8 cellular contexts compared by ENCODE assay signal in genomic region chr6:85640806-85641205, GRCh38. TPM values are rescaled to one million over a fixed set of nuclear protein-coding genes. Genes with fewer than 3 reads are reported as not detected.
DNase-seq lines count a peak whose midpoint lies in the region; ATAC-seq, FAIRE-seq and TF ChIP-seq lines count a peak whose summit lies in the region.

No MANE protein-coding gene starts in this region.

- POLR2A ChIA-PET in K562 (lab: Yijun Ruan, JAX), result interaction anchor here (0.8 to 8.1 kb wide), 5 partner anchors 11 to 47 kb away, joined by 3 to 188 read pairs (median 4); partner anchors contain the start of gene SNX14

- no peak overlapping the region for H2BK15ac ChIP-seq in mesendoderm (replicated peaks; ENCODE audit: low read depth)

- H2BK5ac ChIP-seq in mesendoderm (ENCODE audit: low read length), result no peak overlapping the region

- H3K4me3 Mint-ChIP-seq in stimulated activated naive CD8-positive, alpha-beta T cell treated with anti-CD3 and anti-CD28 coated beads, Interleukin-15, Interleukin-2, amounts not matched to agents 100 ng/mL and 50 ng/mL, for 24 hours, result peak overlapping the region; percentile 96

- no peak overlapping the region for H3K23ac ChIP-seq in mesendoderm (ENCODE audit: low read length)

- no peak for TF ChIP-seq CTCF in K562 (IDR thresholded peaks at IDR 0.05 in 2 of 3, conservative IDR thresholded peaks at IDR 0.05 in 1 of 3; ENCODE audit: insufficient read depth in 2 of 3, low read depth in 1 of 3, low read length in 3 of 3)
- TF ChIP-seq CTCF in lower leg skin (IDR thresholded peaks at IDR 0.05), result no peak

- H3K27ac ChIP-seq in K562 (ENCODE audit: extremely low read depth, low read depth, low read length) (no peak overlapping the region; the same call in 2 of the 3 replicates), mesendoderm (ENCODE audit: low read depth, low read length) (no peak overlapping the region)

- BruUV-seq in K562 (replicated peaks; lab: Mats Ljungman, UMichigan), result no TSS peak

- no peak overlapping the region for H2AFZ ChIP-seq in K562 (ENCODE audit: low read depth, low read length)

- H3K9me1 ChIP-seq in K562 (ENCODE audit: control insufficient read depth, insufficient read depth, low read length), result no peaks in the 10 kb centered on the region

- H3K4me1 ChIP-seq in K562 (replicated peaks in 1 of 2; ENCODE audit: control insufficient read depth in 2 of 2, insufficient read depth in 2 of 2, low read length in 2 of 2) (peaks cover 13 to 19% of the 10 kb centered on the region in 2 experiments; a peak in 4 of 5 replicates), mesendoderm (ENCODE audit: control insufficient read depth, low read depth, low read length) (peaks cover 2% of the 10 kb centered on the region)

- TF ChIP-seq EP300 in K562 (IDR thresholded peaks at IDR 0.05; ENCODE audit: low read length), result no peak

- H3K79me1 ChIP-seq in mesendoderm (ENCODE audit: low read length), result no peaks in the 10 kb centered on the region

- in situ Hi-C loops in K562 (cut with MboI), result loop anchor here (5.0 kb wide), 1 partner anchor 36 kb away; no protein-coding TSS in a partner anchor

- peak overlapping the region; percentile 93 for H3K27ac Mint-ChIP-seq in stimulated activated naive CD8-positive, alpha-beta T cell treated with anti-CD3 and anti-CD28 coated beads, Interleukin-15, Interleukin-2, amounts not matched to agents 100 ng/mL and 50 ng/mL, for 24 hours

- H3K4me2 ChIP-seq in K562 (ENCODE audit: insufficient read depth, low read length) (peak overlapping the region; percentile 96), mesendoderm (ENCODE audit: low read length) (peak overlapping the region; percentile 89)

- H3K36me3 ChIP-seq in K562 (ENCODE audit: control insufficient read depth, insufficient read depth, low read length) (peaks cover 59% of the 10 kb centered on the region), mesendoderm (ENCODE audit: control insufficient read depth, insufficient read depth, low read length) (peaks cover 4% of the 10 kb centered on the region)

- H3K27me3 Mint-ChIP-seq in stimulated activated naive CD8-positive, alpha-beta T cell treated with anti-CD3 and anti-CD28 coated beads, Interleukin-15, Interleukin-2, amounts not matched to agents 100 ng/mL and 50 ng/mL, for 24 hours, result no peaks in the 10 kb centered on the region

- no peak for DNase-seq in stimulated activated naive CD8-positive, alpha-beta T cell treated with anti-CD3 and anti-CD28 coated beads, Interleukin-15, Interleukin-2, amounts not matched to agents 100 U/mL and 50 U/mL, for 24 hours
- DNase-seq in K562 (ENCODE audit: extremely low read depth in 1 of 4, low spot score in 3 of 4), result peak in 1 of 4 experiments; percentile 14
- DNase-seq in mesendoderm, result no peak
- no peak for DNase-seq in lower leg skin (ENCODE audit: low spot score in 2 of 2)
- no peak for DNase-seq in globus pallidus (ENCODE audit: low spot score)

- H3K9me3 ChIP-seq in K562 (replicated peaks; ENCODE audit: control insufficient read depth, insufficient read depth, low read depth, low read length), result peaks cover 4% of the 10 kb centered on the region

- no peak overlapping the region for H2AK5ac ChIP-seq in mesendoderm (ENCODE audit: low read length)

- no peak overlapping the region for H4K8ac ChIP-seq in mesendoderm (ENCODE audit: low read depth, low read length)

- no peak overlapping the region for H3K18ac ChIP-seq in mesendoderm (ENCODE audit: low read length)

- peaks cover 76% of the 10 kb centered on the region for H3K79me2 ChIP-seq in K562 (ENCODE audit: control insufficient read depth, insufficient read depth, low read length)
- peaks cover 63% of the 10 kb centered on the region for H3K79me2 ChIP-seq in mesendoderm (ENCODE audit: control insufficient read depth, insufficient read depth, low read length)

- peaks cover 66% of the 10 kb centered on the region for H3K36me3 Mint-ChIP-seq in stimulated activated naive CD8-positive, alpha-beta T cell treated with anti-CD3 and anti-CD28 coated beads, Interleukin-15, Interleukin-2, amounts not matched to agents 100 ng/mL and 50 ng/mL, for 24 hours (ENCODE audit: low read depth)

- TF ChIP-seq POLR2A in K562 (conservative IDR thresholded peaks at IDR 0.05) (no peak), lower leg skin (IDR thresholded peaks at IDR 0.05) (no peak)

- H2BK120ac ChIP-seq in mesendoderm (ENCODE audit: low read depth, low read length), result no peak overlapping the region

- no peak for ATAC-seq in stimulated activated naive CD8-positive, alpha-beta T cell treated with anti-CD3 and anti-CD28 coated beads, Interleukin-15, Interleukin-2, amounts not matched to agents 100 U/mL and 50 U/mL, for 24 hours
- ATAC-seq in K562 (no peak), GM21786 (IDR thresholded peaks at IDR 0.05; ENCODE audit: unreplicated experiment) (no peak), HG03439 (IDR thresholded peaks at IDR 0.05; ENCODE audit: unreplicated experiment) (no peak)

- WGBS in K562 (ENCODE audit: insufficient coverage, low coverage, missing lambda C conversion rate), result 8% methylated on average over 3 of the region's 3 CpGs
- no CpG with 5 or more reads among the region's 3 CpGs for WGBS in mesendoderm (ENCODE audit: extremely low coverage, insufficient coverage, low lambda C conversion rate)
- 24 to 30% methylated on average over 3 of the region's 3 CpGs for WGBS in lower leg skin, 2 donors

- H4K20me1 ChIP-seq in K562 (replicated peaks; ENCODE audit: control insufficient read depth, insufficient read depth, low read length), result peaks cover 27% of the 10 kb centered on the region

- H3K9ac ChIP-seq in K562 (ENCODE audit: insufficient read depth in 1 of 2, low read depth in 2 of 2, low read length in 2 of 2), result peak overlapping the region in 1 of 2 experiments; percentile 98; a peak in 3 of 4 replicates
- H3K9ac ChIP-seq in mesendoderm (ENCODE audit: low read length), result peak overlapping the region; percentile 100

- FAIRE-seq in K562 (lab: Jason Lieb, UNC), result no peak

- H3K9me3 Mint-ChIP-seq in stimulated activated naive CD8-positive, alpha-beta T cell treated with anti-CD3 and anti-CD28 coated beads, Interleukin-15, Interleukin-2, amounts not matched to agents 100 ng/mL and 50 ng/mL, for 24 hours, result no peaks in the 10 kb centered on the region

- CTCF ChIA-PET in K562 (lab: Yijun Ruan, JAX; ENCODE audit: low intra/inter-chr PET ratio), result no interaction called here

- H3K4me3 ChIP-seq in K562, result peak overlapping the region; percentile 87
- peak overlapping the region; percentile 46 for H3K4me3 ChIP-seq in mesendoderm (ENCODE audit: low read length)
- H3K4me3 ChIP-seq in lower leg skin (ENCODE audit: low read depth, poor library complexity, severe bottlenecking), result no peak overlapping the region

- no peak for TF ChIP-seq RAD21 in K562 (CRISPR knock-in tag; conservative IDR thresholded peaks at IDR 0.05 in 1 of 2, IDR thresholded peaks at IDR 0.05 in 1 of 2)

- peaks cover 66% of the 10 kb centered on the region for H3K4me1 Mint-ChIP-seq in stimulated activated naive CD8-positive, alpha-beta T cell treated with anti-CD3 and anti-CD28 coated beads, Interleukin-15, Interleukin-2, amounts not matched to agents 100 ng/mL and 50 ng/mL, for 24 hours (ENCODE audit: low read depth)

- H3K4ac ChIP-seq in mesendoderm (ENCODE audit: low read depth, low read length), result no peak overlapping the region

- intact Hi-C loops in K562 (cut with micrococcal nuclease) (no loop called here), lower leg skin (cut with DNase I; ENCODE audit: low total_unique reads) (no loop called here)

- H3K27me3 ChIP-seq in K562 (ENCODE audit: control insufficient read depth in 2 of 2, insufficient read depth in 2 of 2, low read length in 2 of 2) (no peaks in the 10 kb centered on the region), mesendoderm (ENCODE audit: insufficient read depth, low read length, poor library complexity) (no peaks in the 10 kb centered on the region)

- H3K56ac ChIP-seq in mesendoderm (ENCODE audit: low read length), result peak overlapping the region; percentile 100

- no peak overlapping the region for H4K5ac ChIP-seq in mesendoderm (ENCODE audit: low read length)

RNA-seq across cellular contexts. Expression of gene SYNCRIP, which starts 1.9 kb away (rescaled TPM):
- total RNA-seq in K562 (2011; cell fraction: chromatin; rRNA removed; ENCODE audit: low replicate concordance), result 54.8 and 178 TPM in 2 replicates
- total RNA-seq in K562 (2011; cell fraction: nucleolus; rRNA removed), result 19.3 and 24.5 TPM in 2 replicates
- 46.9 and 86.5 TPM in 2 replicates for total RNA-seq in K562 (2011; cell fraction: nucleoplasm; rRNA removed)
- 78.0 and 82.5 TPM in 2 replicates for total RNA-seq in K562 (2014; rRNA removed)
- total RNA-seq in K562 (2014; rRNA removed; fragmentation: Illumina TruSeq; extraction: Trizol), result 171 and 210 TPM in 2 replicates
- 149 and 155 TPM in 2 replicates for total RNA-seq in K562 (2015; rRNA removed; fragmentation: Illumina TruSeq; extraction: Trizol)
- 120 and 144 TPM in 2 replicates for total RNA-seq in K562 (2021)
- 25.7 and 46.5 TPM in 2 replicates for polyA plus RNA-seq in K562 (2011; rRNA removed)
- polyA plus RNA-seq in K562 (2011; cell fraction: cytosol; rRNA removed), result 5.0 and 11.6 TPM in 2 replicates
- 14.5 and 19.5 TPM in 2 replicates for polyA plus RNA-seq in K562 (2011; cell fraction: nucleus; rRNA removed)
- polyA plus RNA-seq in K562 (2012), result 68.7 and 116 TPM in 2 replicates
- 272 and 295 TPM in 2 replicates for polyA plus RNA-seq in K562 (2014; fragmentation: Illumina TruSeq; extraction: Trizol)
- 100 to 1,000 TPM; 124 to 140 TPM for polyA plus RNA-seq in K562 (2014; fragmentation: Nextera tagmentation; extraction: Ambion mirVana)
- 71.4 and 81.9 TPM in 2 replicates for polyA plus RNA-seq in K562 (2014; rRNA removed)
- polyA minus RNA-seq in K562 (2011; rRNA and poly(A)+ RNA removed), result 103 and 112 TPM in 2 replicates
- polyA minus RNA-seq in K562 (2011; cell fraction: cytosol; rRNA and poly(A)+ RNA removed), result 28.6 and 30.7 TPM in 2 replicates
- 33.7 and 55.8 TPM in 2 replicates for polyA minus RNA-seq in K562 (2011; cell fraction: nucleus; rRNA and poly(A)+ RNA removed)
- polyA plus RNA-seq in mesendoderm (2013, experiment 1 of 2), result 252 TPM
- 246 TPM for polyA plus RNA-seq in mesendoderm (2013, experiment 2 of 2)
- total RNA-seq in lower leg skin, result 10 to 100 TPM; 49.4 to 56.3 (median 50.6) TPM

RNA-seq across cellular contexts. Expression of gene SNX14, which starts 47.1 kb away (rescaled TPM):
- total RNA-seq in K562 (2011; cell fraction: chromatin; rRNA removed; ENCODE audit: low replicate concordance), result 102 and 244 TPM in 2 replicates
- total RNA-seq in K562 (2011; cell fraction: nucleolus; rRNA removed), result 82.4 and 99.2 TPM in 2 replicates
- total RNA-seq in K562 (2011; cell fraction: nucleoplasm; rRNA removed), result 108 and 129 TPM in 2 replicates
- total RNA-seq in K562 (2014; rRNA removed), result 66.3 and 84.2 TPM in 2 replicates
- 134 and 138 TPM in 2 replicates for total RNA-seq in K562 (2014; rRNA removed; fragmentation: Illumina TruSeq; extraction: Trizol)
- 131 and 140 TPM in 2 replicates for total RNA-seq in K562 (2015; rRNA removed; fragmentation: Illumina TruSeq; extraction: Trizol)
- 66.1 and 72.7 TPM in 2 replicates for total RNA-seq in K562 (2021)
- polyA plus RNA-seq in K562 (2011; rRNA removed), result 96.1 and 125 TPM in 2 replicates
- polyA plus RNA-seq in K562 (2011; cell fraction: cytosol; rRNA removed), result 28.6 and 35.4 TPM in 2 replicates
- 54.9 and 67.4 TPM in 2 replicates for polyA plus RNA-seq in K562 (2011; cell fraction: nucleus; rRNA removed)
- 60.9 and 75.4 TPM in 2 replicates for polyA plus RNA-seq in K562 (2012)
- 68.8 and 71.2 TPM in 2 replicates for polyA plus RNA-seq in K562 (2014; fragmentation: Illumina TruSeq; extraction: Trizol)
- 10 to 100 TPM; 46.5 to 61.1 TPM for polyA plus RNA-seq in K562 (2014; fragmentation: Nextera tagmentation; extraction: Ambion mirVana)
- polyA plus RNA-seq in K562 (2014; rRNA removed), result 63.1 and 72.1 TPM in 2 replicates
- 149 and 151 TPM in 2 replicates for polyA minus RNA-seq in K562 (2011; rRNA and poly(A)+ RNA removed)
- 38.2 and 52.5 TPM in 2 replicates for polyA minus RNA-seq in K562 (2011; cell fraction: cytosol; rRNA and poly(A)+ RNA removed)
- polyA minus RNA-seq in K562 (2011; cell fraction: nucleus; rRNA and poly(A)+ RNA removed), result 72.2 and 76.3 TPM in 2 replicates
- 13.6 TPM for polyA plus RNA-seq in mesendoderm (2013, experiment 1 of 2)
- 13.9 TPM for polyA plus RNA-seq in mesendoderm (2013, experiment 2 of 2)
- 10 to 100 TPM; 38.3 to 75.3 (median 56.6) TPM for total RNA-seq in lower leg skin
